In the genomic region with DNA sequence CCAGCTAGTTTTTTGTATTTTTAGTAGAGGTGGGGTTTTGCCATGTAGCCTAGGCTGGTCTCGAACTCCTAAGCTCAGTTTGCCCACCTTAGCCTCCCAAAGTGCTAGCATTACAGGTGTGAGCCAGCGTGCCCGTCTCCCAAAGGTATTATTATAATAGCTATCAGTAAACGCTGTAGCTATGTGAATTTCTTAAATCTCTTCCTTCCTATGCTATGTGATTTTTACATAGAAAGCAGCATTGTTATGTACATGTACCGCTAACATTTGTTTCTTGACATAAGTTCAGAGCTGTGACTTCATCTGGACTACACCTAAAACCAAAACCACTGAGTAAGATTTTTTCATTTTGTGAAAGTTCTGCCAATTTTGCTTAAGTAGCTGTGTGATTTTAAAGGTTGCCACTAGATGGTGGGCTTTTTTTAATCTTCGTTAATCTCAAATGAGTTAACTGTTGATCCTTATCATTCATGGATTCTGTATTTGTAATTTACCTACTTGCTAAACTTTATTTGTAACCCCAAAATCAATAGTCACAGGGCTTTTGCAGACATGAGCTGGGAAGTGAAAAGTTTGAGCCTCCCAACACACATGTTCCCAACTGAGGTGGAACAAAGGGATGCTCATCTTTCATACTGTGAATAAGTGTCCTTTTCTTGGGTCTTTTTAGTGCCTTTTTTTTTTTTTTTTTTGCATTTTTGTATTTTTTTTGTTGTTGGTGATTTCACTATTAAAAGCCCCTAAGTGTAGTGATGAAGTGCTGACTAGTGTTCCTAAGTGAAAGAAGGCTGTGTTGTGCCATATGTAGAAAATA, we compare ENCODE assay signal across 11 cellular contexts. TPM values are rescaled to one million over a fixed set of nuclear protein-coding genes. Genes with fewer than 3 reads are reported as not detected.
DNase-seq lines count a peak whose midpoint lies in the region; ATAC-seq, FAIRE-seq and TF ChIP-seq lines count a peak whose summit lies in the region.
"Had no signal": no experiment of that assay in that cellular context is flagged by ENCODE, and none has a peak within 500 bp of the region (broad histone marks: within the 10 kb centered on the region; RNA-seq: fewer than 3 reads in every experiment).

No MANE protein-coding gene starts in this region.

- intact Hi-C loops in right cardiac atrium (cut with DNase I) (loop anchor here in 1 of 4 donors (10.0 kb wide), 1 partner anchor 81 kb away; no protein-coding TSS in a partner anchor), Right ventricle myocardium superior (cut with DNase I) (loop anchor here (10.0 kb wide), 1 partner anchor 231 kb away; no protein-coding TSS in a partner anchor), kidney (cut with DNase I) (loop anchor here (10.0 kb wide), 1 partner anchor 81 kb away; no protein-coding TSS in a partner anchor)

- H3K27me3 Mint-ChIP-seq in activated naive CD8-positive, alpha-beta T cell treated with anti-CD3 and anti-CD28 coated beads, Interleukin-2, amount 50 U/mL, for 24 hours, result no peaks in the 10 kb centered on the region

- no peak for DNase-seq in right cardiac atrium
- DNase-seq in Right ventricle myocardium superior, result no peak
- DNase-seq in activated naive CD8-positive, alpha-beta T cell treated with anti-CD3 and anti-CD28 coated beads, Interleukin-2, amount 50 U/mL, for 24 hours, result no peak
- no peak for DNase-seq in kidney
- no peak for DNase-seq in foreskin melanocyte
- DNase-seq in NCI-H2029 treated with DMSO at 0.1 percent for 48 hours (lab: John Stamatoyannopoulos, UW), result no peak
- no peak for DNase-seq in HEK293T (ENCODE audit: extremely low spot score)
- DNase-seq: GF-D8, nucleus accumbens had no signal

- H3K27me3 ChIP-seq in right cardiac atrium (ENCODE audit: control insufficient read depth, insufficient read depth), result no peaks in the 10 kb centered on the region
- H3K27me3 ChIP-seq: SJCRH30 had no signal

- no peaks in the 10 kb centered on the region for H3K9me3 Mint-ChIP-seq in activated naive CD8-positive, alpha-beta T cell treated with anti-CD3 and anti-CD28 coated beads, Interleukin-2, amount 50 U/mL, for 24 hours

- FAIRE-seq in kidney (lab: Jason Lieb, UNC), result no peak

- H3K36me3 ChIP-seq in kidney (ENCODE audit: control insufficient read depth in 1 of 2, insufficient read depth in 2 of 2, low read length in 2 of 2), result peaks cover 24 to 43% of the 10 kb centered on the region in 2 donors

- POLR2A ChIA-PET in HEK293T (lab: Yijun Ruan, JAX), result interaction anchor here (1.6 kb wide), 1 partner anchor 21 kb away, joined by 7 read pairs; a partner anchor contains a TSS

- H3K36me3 Mint-ChIP-seq in activated naive CD8-positive, alpha-beta T cell treated with anti-CD3 and anti-CD28 coated beads, Interleukin-2, amount 50 U/mL, for 24 hours (ENCODE audit: low read depth), result peaks cover 32% of the 10 kb centered on the region

- H3K9me3 ChIP-seq in right cardiac atrium (ENCODE audit: control insufficient read depth, low read length), result no peaks in the 10 kb centered on the region
- no peaks in the 10 kb centered on the region for H3K9me3 ChIP-seq in kidney (ENCODE audit: control insufficient read depth in 1 of 2, low read length in 2 of 2)
- H3K9me3 ChIP-seq: SJCRH30 had no signal

- 72% methylated on average over 6 of the region's 6 CpGs for WGBS in right cardiac atrium

- H3K4me3 Mint-ChIP-seq in activated naive CD8-positive, alpha-beta T cell treated with anti-CD3 and anti-CD28 coated beads, Interleukin-2, amount 50 U/mL, for 24 hours, result no peak overlapping the region

- CTCF ChIA-PET in HEK293T (lab: Yijun Ruan, JAX), result interaction anchor here (0.8 to 1.2 kb wide), 3 partner anchors 80 to 235 kb away, joined by 3 to 9 read pairs (median 4); no protein-coding TSS in a partner anchor

- H3K27ac ChIP-seq in right cardiac atrium (ENCODE audit: low read length) (peak overlapping the region; percentile 52), kidney (ENCODE audit: low read depth in 2 of 2, low read length in 2 of 2) (no peak overlapping the region)
- H3K27ac ChIP-seq: SJCRH30 had no signal

- H3K4me1 Mint-ChIP-seq in activated naive CD8-positive, alpha-beta T cell treated with anti-CD3 and anti-CD28 coated beads, Interleukin-2, amount 50 U/mL, for 24 hours, result peaks cover 5% of the 10 kb centered on the region

- no peak overlapping the region for H3K9ac ChIP-seq in kidney (ENCODE audit: low read length in 2 of 2)

- ATAC-seq in right cardiac atrium (no peak), Right ventricle myocardium superior (ENCODE audit: poor library complexity) (no peak), GM19397 (IDR thresholded peaks at IDR 0.05; ENCODE audit: unreplicated experiment) (no peak)
- no peak for ATAC-seq in activated naive CD8-positive, alpha-beta T cell treated with anti-CD3 and anti-CD28 coated beads, Interleukin-2, amount 50 U/mL, for 24 hours

- H3K4me1 ChIP-seq in right cardiac atrium (ENCODE audit: control insufficient read depth, insufficient read depth, low read length) (peaks cover 2% of the 10 kb centered on the region), kidney (ENCODE audit: control insufficient read depth in 1 of 2, insufficient read depth in 1 of 2, low read depth in 1 of 2, low read length in 2 of 2) (no peaks in the 10 kb centered on the region)
- H3K4me1 ChIP-seq: SJCRH30 had no signal

- TF ChIP-seq CTCF in kidney (IDR thresholded peaks at IDR 0.05; ENCODE audit: borderline replicate concordance, extremely low read depth, insufficient read depth), result peak; percentile 44

- H3K27ac Mint-ChIP-seq in activated naive CD8-positive, alpha-beta T cell treated with anti-CD3 and anti-CD28 coated beads, Interleukin-2, amount 50 U/mL, for 24 hours, result peak overlapping the region; percentile 17

- H3K4me3 ChIP-seq in right cardiac atrium (ENCODE audit: low read length) (no peak overlapping the region), kidney (ENCODE audit: low read length in 2 of 2) (no peak overlapping the region)
- H3K4me3 ChIP-seq: SJCRH30 had no signal

TF ChIP-seq in HEK293T, 16 proteins besides CTCF, POLR2A, EP300 and RAD21:
- TF ChIP-seq LEF1 (IDR thresholded peaks at IDR 0.05; ENCODE audit: borderline replicate concordance), result no peak
- no peak for TF ChIP-seq SP1 (IDR thresholded peaks at IDR 0.05)
- TF ChIP-seq, protein P1, sequence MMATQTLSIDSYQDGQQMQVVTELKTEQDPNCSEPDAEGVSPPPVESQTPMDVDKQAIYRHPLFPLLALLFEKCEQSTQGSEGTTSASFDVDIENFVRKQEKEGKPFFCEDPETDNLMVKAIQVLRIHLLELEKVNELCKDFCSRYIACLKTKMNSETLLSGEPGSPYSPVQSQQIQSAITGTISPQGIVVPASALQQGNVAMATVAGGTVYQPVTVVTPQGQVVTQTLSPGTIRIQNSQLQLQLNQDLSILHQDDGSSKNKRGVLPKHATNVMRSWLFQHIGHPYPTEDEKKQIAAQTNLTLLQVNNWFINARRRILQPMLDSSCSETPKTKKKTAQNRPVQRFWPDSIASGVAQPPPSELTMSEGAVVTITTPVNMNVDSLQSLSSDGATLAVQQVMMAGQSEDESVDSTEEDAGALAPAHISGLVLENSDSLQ (IDR thresholded peaks at IDR 0.05), result no peak
- TF ChIP-seq CTBP1 (IDR thresholded peaks at IDR 0.05; ENCODE audit: borderline replicate concordance), result no peak
- TF ChIP-seq ZNF384 (IDR thresholded peaks at IDR 0.05), result no peak
- no peak for TF ChIP-seq TARDBP (IDR thresholded peaks at IDR 0.05)
- no peak for TF ChIP-seq SUZ12 (IDR thresholded peaks at IDR 0.05)
- no peak for TF ChIP-seq NFRKB (IDR thresholded peaks at IDR 0.05)
- TF ChIP-seq FOXM1 (IDR thresholded peaks at IDR 0.05; ENCODE audit: borderline replicate concordance), result no peak
- TF ChIP-seq L3MBTL2 (conservative IDR thresholded peaks at IDR 0.05), result no peak
- no peak for TF ChIP-seq HDGF (IDR thresholded peaks at IDR 0.05; ENCODE audit: borderline replicate concordance)

RNA-seq across cellular contexts. Expression of a gene that starts 21.9 kb away (rescaled TPM):
- total RNA-seq in right cardiac atrium, result 100 to 1,000 TPM; 545 to 768 (median 595) TPM
- 187 TPM for polyA plus RNA-seq in right cardiac atrium
- total RNA-seq in Right ventricle myocardium superior, result 607 TPM
- 340 TPM for total RNA-seq in kidney
- 92.3 TPM for polyA plus RNA-seq in kidney (ENCODE audit: insufficient read depth, low read depth, low replicate concordance)
